ENCODE assay signal across 1 cellular context in genomic region chr22:30649430-30650007, GRCh38.
A peak's percentile ranks its signal among the peaks of the same experiment; 100 is the strongest.
TF ChIP-seq lines count a peak whose summit lies in the region.

No MANE protein-coding gene starts in this region.

TF ChIP-seq in HCT116, 20 proteins besides CTCF, POLR2A, EP300 and RAD21 (continued from another document):
- TF ChIP-seq ZBTB33 (IDR thresholded peaks at IDR 0.05; ENCODE audit: extremely low read depth, insufficient replicate concordance, low read length) (no peak), CEBPB (IDR thresholded peaks at IDR 0.05; ENCODE audit: low read depth) (no peak), POLR2AphosphoS5 (IDR thresholded peaks at IDR 0.05; ENCODE audit: low read depth, low read length) (peak; percentile 54), TCF7L2 (IDR thresholded peaks at IDR 0.05; ENCODE audit: borderline replicate concordance, extremely low read depth, insufficient read depth, insufficient read length) (peak; percentile 94), YY1 (IDR thresholded peaks at IDR 0.05; ENCODE audit: extremely low read depth, insufficient replicate concordance, low read depth, low read length) (no peak), SIN3A (IDR thresholded peaks at IDR 0.05; ENCODE audit: low read depth) (no peak), EGR1 (IDR thresholded peaks at IDR 0.05; ENCODE audit: low read depth) (peak; percentile 36; the same call in 1 of the 2 replicates), CBX3 (IDR thresholded peaks at IDR 0.05; ENCODE audit: low read depth) (no peak; the same call in 1 of the 2 replicates), JUND (IDR thresholded peaks at IDR 0.05) (peak; percentile 97), MAX (IDR thresholded peaks at IDR 0.05) (no peak), SP1 (IDR thresholded peaks at IDR 0.05; ENCODE audit: low read depth) (peak; percentile 72), ZNF274 (IDR thresholded peaks at IDR 0.05; ENCODE audit: low read depth, low read length) (no peak), EZH2phosphoT487 (IDR thresholded peaks at IDR 0.05; ENCODE audit: borderline replicate concordance) (no peak), EZH2 (IDR thresholded peaks at IDR 0.05) (no peak), SRF (IDR thresholded peaks at IDR 0.05; ENCODE audit: low read depth) (no peak), ELF1 (IDR thresholded peaks at IDR 0.05; ENCODE audit: borderline replicate concordance, low read depth) (no peak; the same call in 1 of the 2 replicates)
- TF ChIP-seq, protein P1, sequence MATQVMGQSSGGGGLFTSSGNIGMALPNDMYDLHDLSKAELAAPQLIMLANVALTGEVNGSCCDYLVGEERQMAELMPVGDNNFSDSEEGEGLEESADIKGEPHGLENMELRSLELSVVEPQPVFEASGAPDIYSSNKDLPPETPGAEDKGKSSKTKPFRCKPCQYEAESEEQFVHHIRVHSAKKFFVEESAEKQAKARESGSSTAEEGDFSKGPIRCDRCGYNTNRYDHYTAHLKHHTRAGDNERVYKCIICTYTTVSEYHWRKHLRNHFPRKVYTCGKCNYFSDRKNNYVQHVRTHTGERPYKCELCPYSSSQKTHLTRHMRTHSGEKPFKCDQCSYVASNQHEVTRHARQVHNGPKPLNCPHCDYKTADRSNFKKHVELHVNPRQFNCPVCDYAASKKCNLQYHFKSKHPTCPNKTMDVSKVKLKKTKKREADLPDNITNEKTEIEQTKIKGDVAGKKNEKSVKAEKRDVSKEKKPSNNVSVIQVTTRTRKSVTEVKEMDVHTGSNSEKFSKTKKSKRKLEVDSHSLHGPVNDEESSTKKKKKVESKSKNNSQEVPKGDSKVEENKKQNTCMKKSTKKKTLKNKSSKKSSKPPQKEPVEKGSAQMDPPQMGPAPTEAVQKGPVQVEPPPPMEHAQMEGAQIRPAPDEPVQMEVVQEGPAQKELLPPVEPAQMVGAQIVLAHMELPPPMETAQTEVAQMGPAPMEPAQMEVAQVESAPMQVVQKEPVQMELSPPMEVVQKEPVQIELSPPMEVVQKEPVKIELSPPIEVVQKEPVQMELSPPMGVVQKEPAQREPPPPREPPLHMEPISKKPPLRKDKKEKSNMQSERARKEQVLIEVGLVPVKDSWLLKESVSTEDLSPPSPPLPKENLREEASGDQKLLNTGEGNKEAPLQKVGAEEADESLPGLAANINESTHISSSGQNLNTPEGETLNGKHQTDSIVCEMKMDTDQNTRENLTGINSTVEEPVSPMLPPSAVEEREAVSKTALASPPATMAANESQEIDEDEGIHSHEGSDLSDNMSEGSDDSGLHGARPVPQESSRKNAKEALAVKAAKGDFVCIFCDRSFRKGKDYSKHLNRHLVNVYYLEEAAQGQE (IDR thresholded peaks at IDR 0.05; ENCODE audit: low read depth): no peak
- TF ChIP-seq, protein P2, sequence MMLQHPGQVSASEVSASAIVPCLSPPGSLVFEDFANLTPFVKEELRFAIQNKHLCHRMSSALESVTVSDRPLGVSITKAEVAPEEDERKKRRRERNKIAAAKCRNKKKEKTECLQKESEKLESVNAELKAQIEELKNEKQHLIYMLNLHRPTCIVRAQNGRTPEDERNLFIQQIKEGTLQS (IDR thresholded peaks at IDR 0.05): no peak
TF ChIP-seq in HCT116: peak in this region for 6.
